In genomic region chr1:56135864-56136147, GRCh38 we compare ENCODE assay signal across 25 cellular contexts.
A peak's percentile ranks its signal among the peaks of the same experiment; 100 is the strongest.
DNase-seq lines count a peak whose midpoint lies in the region; ATAC-seq and TF ChIP-seq lines count a peak whose summit lies in the region.
"Had no signal": no experiment of that assay in that cellular context is flagged by ENCODE, and none has a peak within 500 bp of the region (broad histone marks: within the 10 kb centered on the region; RNA-seq: fewer than 3 reads in every experiment).

No MANE protein-coding gene starts in this region.

- ATAC-seq in GM18498 (IDR thresholded peaks at IDR 0.05; ENCODE audit: unreplicated experiment), result peak; percentile 14
- peak; percentile 24 for ATAC-seq in GM21360 (IDR thresholded peaks at IDR 0.05; ENCODE audit: unreplicated experiment)
- peak; percentile 30 for ATAC-seq in HG02884 (IDR thresholded peaks at IDR 0.05; ENCODE audit: unreplicated experiment)
- peak; percentile 8 for ATAC-seq in HG03565 (IDR thresholded peaks at IDR 0.05; ENCODE audit: unreplicated experiment)
- no peak for ATAC-seq in SK-N-SH treated with all-trans-retinoic acid at 6 μM for 48 hours
- ATAC-seq: left cardiac atrium, T-helper 17 cell, upper lobe of right lung had no signal

- DNase-seq in NCI-H345 (lab: John Stamatoyannopoulos, UW) (no peak), SW 1271 (lab: John Stamatoyannopoulos, UW) (no peak), G401 (ENCODE audit: low spot score) (no peak)
- DNase-seq: activated CD4-positive, alpha-beta T cell treated with anti-CD3 and anti-CD28 coated beads, Interleukin-2, amount 50 U/mL, for 48 hours; activated gamma-delta T cell treated with Interleukin-2 at 50 U/mL for 16 hours; adrenal gland; cortex of kidney; EL; Karpas-422; left cardiac atrium; mesendoderm; naive B cell; NCI-H1048; NCI-H2029; NCI-H446; Peyer's patch; stimulated activated CD4-positive, alpha-beta T cell treated with anti-CD3 and anti-CD28 coated beads, Interleukin-12 subunit alpha, Interleukin-12 subunit beta, amount 100 ng/mL, for 4 hours; T-helper 17 cell; upper lobe of right lung; WERI-Rb-1 had no signal

- in situ Hi-C loops in G401 (cut with HindIII; ENCODE audit: low sequenced_read_pairs), result no loop called here

TF ChIP-seq in SK-N-SH treated with all-trans-retinoic acid at 6 μM for 48 hours, 23 proteins besides CTCF, POLR2A, EP300 and RAD21:
- TF ChIP-seq OSR1 (CRISPR knock-in tag; IDR thresholded peaks at IDR 0.05), result no peak
- no peak for TF ChIP-seq ISL1 (CRISPR knock-in tag; IDR thresholded peaks at IDR 0.05)
- no peak for TF ChIP-seq ESRRG (CRISPR knock-in tag; IDR thresholded peaks at IDR 0.05)
- no peak for TF ChIP-seq BACH2 (CRISPR knock-in tag; IDR thresholded peaks at IDR 0.05; ENCODE audit: borderline replicate concordance)
- TF ChIP-seq ZC3H10 (CRISPR knock-in tag; IDR thresholded peaks at IDR 0.05), result no peak
- TF ChIP-seq RARB (CRISPR knock-in tag; IDR thresholded peaks at IDR 0.05), result no peak
- no peak for TF ChIP-seq TCF4 (CRISPR knock-in tag; IDR thresholded peaks at IDR 0.05; ENCODE audit: borderline replicate concordance)
- TF ChIP-seq, protein P1, sequence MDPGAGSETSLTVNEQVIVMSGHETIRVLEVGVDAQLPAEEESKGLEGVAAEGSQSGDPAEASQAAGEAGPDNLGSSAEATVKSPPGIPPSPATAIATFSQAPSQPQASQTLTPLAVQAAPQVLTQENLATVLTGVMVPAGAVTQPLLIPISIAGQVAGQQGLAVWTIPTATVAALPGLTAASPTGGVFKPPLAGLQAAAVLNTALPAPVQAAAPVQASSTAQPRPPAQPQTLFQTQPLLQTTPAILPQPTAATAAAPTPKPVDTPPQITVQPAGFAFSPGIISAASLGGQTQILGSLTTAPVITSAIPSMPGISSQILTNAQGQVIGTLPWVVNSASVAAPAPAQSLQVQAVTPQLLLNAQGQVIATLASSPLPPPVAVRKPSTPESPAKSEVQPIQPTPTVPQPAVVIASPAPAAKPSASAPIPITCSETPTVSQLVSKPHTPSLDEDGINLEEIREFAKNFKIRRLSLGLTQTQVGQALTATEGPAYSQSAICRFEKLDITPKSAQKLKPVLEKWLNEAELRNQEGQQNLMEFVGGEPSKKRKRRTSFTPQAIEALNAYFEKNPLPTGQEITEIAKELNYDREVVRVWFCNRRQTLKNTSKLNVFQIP (CRISPR knock-in tag; IDR thresholded peaks at IDR 0.05; ENCODE audit: borderline replicate concordance, low read depth), result no peak
- TF ChIP-seq ZNF70 (CRISPR knock-in tag; IDR thresholded peaks at IDR 0.05), result no peak
- no peak for TF ChIP-seq ZNF565 (CRISPR knock-in tag; conservative IDR thresholded peaks at IDR 0.05; ENCODE audit: low read depth)
- TF ChIP-seq ZFP30 (CRISPR knock-in tag; IDR thresholded peaks at IDR 0.05), result no peak
- no peak for TF ChIP-seq PPARA (CRISPR knock-in tag; IDR thresholded peaks at IDR 0.05; ENCODE audit: borderline replicate concordance)
- no peak for TF ChIP-seq CSRNP3 (CRISPR knock-in tag; IDR thresholded peaks at IDR 0.05)
- no peak for TF ChIP-seq ARNTL (CRISPR knock-in tag; IDR thresholded peaks at IDR 0.05; ENCODE audit: borderline replicate concordance, low read depth)
- TF ChIP-seq SNAI2 (CRISPR knock-in tag; IDR thresholded peaks at IDR 0.05), result no peak
- TF ChIP-seq TOX (CRISPR knock-in tag; IDR thresholded peaks at IDR 0.05; ENCODE audit: borderline replicate concordance), result no peak
- no peak for TF ChIP-seq ZNF8 (CRISPR knock-in tag; IDR thresholded peaks at IDR 0.05)
- no peak for TF ChIP-seq ZFP3 (CRISPR knock-in tag; IDR thresholded peaks at IDR 0.05)
- no peak for TF ChIP-seq GLIS3 (CRISPR knock-in tag; IDR thresholded peaks at IDR 0.05)
